Comparison of ENCODE assay signal across 8 cellular contexts in the genomic region with DNA sequence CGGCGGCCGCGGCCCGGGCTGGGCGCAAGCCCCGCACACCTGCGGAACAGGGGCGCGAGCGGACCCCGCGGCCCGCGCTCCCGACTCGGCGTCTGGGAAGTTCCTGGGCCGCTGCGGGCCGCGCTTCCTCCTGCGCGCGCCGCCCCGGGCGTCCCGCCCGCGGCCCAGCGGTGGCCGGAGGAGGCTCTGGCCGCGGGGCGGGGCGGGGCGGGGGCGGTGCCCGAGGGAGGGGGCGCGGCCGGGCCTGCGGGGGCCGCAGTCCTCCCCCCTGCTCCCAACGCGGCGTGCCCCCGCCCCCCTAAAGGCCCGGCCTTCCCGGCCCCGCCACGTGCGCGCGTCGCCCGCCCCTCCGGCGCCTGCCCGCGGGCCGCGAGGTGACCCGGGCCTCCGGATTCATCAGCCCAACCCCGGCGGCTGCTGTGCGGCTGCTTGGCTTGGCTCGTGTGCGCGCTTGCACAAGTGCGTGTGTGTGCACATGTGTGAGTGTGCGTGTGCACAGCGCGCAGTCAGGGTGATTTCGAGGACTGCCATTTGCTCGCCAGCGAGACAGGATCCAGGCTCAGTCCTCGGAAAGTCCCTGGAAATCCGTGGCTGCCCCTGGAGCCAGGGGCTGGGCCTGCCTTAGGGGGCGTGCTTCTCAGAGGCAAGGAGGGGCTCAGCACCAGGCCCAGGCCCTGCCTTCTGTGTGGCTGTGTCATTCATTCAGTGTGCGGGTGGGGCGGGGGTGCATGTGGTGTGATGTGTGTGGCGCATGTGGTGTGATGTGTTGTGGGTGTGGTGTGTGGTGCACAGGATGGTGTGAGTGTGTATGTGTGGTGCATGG. TPM values are rescaled to one million over a fixed set of nuclear protein-coding genes. Genes with fewer than 3 reads are reported as not detected.
DNase-seq lines count a peak whose midpoint lies in the region; ATAC-seq and TF ChIP-seq lines count a peak whose summit lies in the region.

A gene (minus strand): TSS at position 188 of the 823 bp plus-strand sequence. CDS start 370 bp downstream, outside the sequence.

- peak within 1 kb of the TSS in 1 of 2 donors; percentile 48 for H3K27ac ChIP-seq in left lung

- H3K4me3 ChIP-seq in left lung: peak within 1 kb of the TSS; percentile 68 to 74

- peaks cover 0 to 12% of the 10 kb centered on the region in 2 donors for H3K27me3 ChIP-seq in left lung

- POLR2A ChIA-PET in GM10248 (lab: Yijun Ruan, JAX): no interaction called here

- CTCF ChIA-PET in GM10248 (lab: Yijun Ruan, JAX): interaction anchor here (1.4 kb wide), 1 partner anchor 494 kb away, joined by 3 read pairs; no protein-coding TSS in a partner anchor

- DNase-seq in A172 (ENCODE audit: low spot score) (peak; percentile 70), GM10248 (ENCODE audit: extremely low spot score) (peak; percentile 92), SKM-1 (lab: John Stamatoyannopoulos, UW; ENCODE audit: unreplicated experiment) (peak; percentile 43), dermis blood vessel endothelial cell (peak; percentile 84), left lung (peak; percentile 72 to 89), COR-L47 (lab: John Stamatoyannopoulos, UW) (no peak)
- peak; percentile 17 to 20 for DNase-seq in stimulated activated CD4-positive, alpha-beta T cell treated with anti-CD3 and anti-CD28 coated beads, Interleukin-4, amount 100 ng/mL, for 48 hours (ENCODE audit: low read depth in 2 of 2)

- intact Hi-C loops in left lung (cut with DNase I): no loop called here

- ATAC-seq in HG03108 (IDR thresholded peaks at IDR 0.05; ENCODE audit: unreplicated experiment): peak; percentile 33
- peak; percentile 87 for ATAC-seq in left lung

- no peaks in the 10 kb centered on the region for H3K9me3 ChIP-seq in left lung

- H3K4me1 ChIP-seq in left lung: peaks cover 22 to 27% of the 10 kb centered on the region in 2 donors

- TF ChIP-seq CTCF in GM10248 (IDR thresholded peaks at IDR 0.05; ENCODE audit: control extremely low read depth, extremely low read depth, low read depth, missing control alignments) (no peak), left lung (IDR thresholded peaks at IDR 0.05) (no peak)

- no peaks in the 10 kb centered on the region for H3K36me3 ChIP-seq in left lung

RNA-seq across cellular contexts. Expression of the gene that starts here (rescaled TPM):
- 19.7 and 31.4 TPM in 2 replicates for total RNA-seq in A172 (2014; rRNA removed; shearing (Covaris generic))
- total RNA-seq in dermis blood vessel endothelial cell: 51.7 and 63.0 TPM in 2 replicates
- 10 to 100 TPM; 19.4 to 22.0 TPM for total RNA-seq in left lung
